Comparison of ENCODE assay signal across 8 cellular contexts in genomic region chr10:3785251-3785848, GRCh38. TPM values are rescaled to one million over a fixed set of nuclear protein-coding genes. Genes with fewer than 3 reads are reported as not detected.
DNase-seq lines count a peak whose midpoint lies in the region; ATAC-seq and TF ChIP-seq lines count a peak whose summit lies in the region.

No MANE protein-coding gene starts in this region.

- TF ChIP-seq CTCF in heart left ventricle (IDR thresholded peaks at IDR 0.05) (peak in 1 of 12 donors; percentile 21), upper lobe of left lung (IDR thresholded peaks at IDR 0.05) (peak in 4 of 6 experiments; percentile 33 to 45 (median 37))

- H3K9me3 ChIP-seq in heart left ventricle, result peaks cover 0 to 19% (median 6%) of the 10 kb centered on the region in 12 donors
- H3K9me3 ChIP-seq in upper lobe of left lung, result peaks cover 0 to 3% (median 0%) of the 10 kb centered on the region in 4 donors

- DNase-seq in NCI-H1436 treated with DMSO at 0.1 percent for 48 hours (lab: John Stamatoyannopoulos, UW), result peak; percentile 87
- peak; percentile 93 for DNase-seq in SW480 (ENCODE audit: low spot score)
- peak; percentile 99 to 100 (median 99) for DNase-seq in heart left ventricle
- peak; percentile 100 for DNase-seq in posterior vena cava (ENCODE audit: low spot score)
- DNase-seq in upper lobe of left lung, result peak; percentile 98 to 99

- H3K4me3 ChIP-seq in heart left ventricle (peak overlapping the region; percentile 66 to 100 (median 96)), upper lobe of left lung (peak overlapping the region; percentile 65 to 91 (median 78))

- WGBS in adipose tissue, 3 donors, result 0 to 1% (median 1%) methylated on average over 38 to 76 of the region's 76 CpGs
- 0 to 1% (median 0%) methylated on average over 15 to 76 of the region's 76 CpGs for WGBS in heart left ventricle, 4 donors
- WGBS in upper lobe of left lung, 2 donors, result 2% methylated on average over 11 to 13 of the region's 76 CpGs

- TF ChIP-seq EP300 in upper lobe of left lung (IDR thresholded peaks at IDR 0.05), result peak in 1 of 4 donors; percentile 91

- H3K36me3 ChIP-seq in heart left ventricle, result peaks cover 0 to 23% (median 17%) of the 10 kb centered on the region in 9 donors
- H3K36me3 ChIP-seq in upper lobe of left lung, result peaks cover 8 to 23% (median 15%) of the 10 kb centered on the region in 4 donors

- peak; percentile 77 for ATAC-seq in HG02870 (IDR thresholded peaks at IDR 0.05; ENCODE audit: unreplicated experiment)
- ATAC-seq in heart left ventricle, result peak; percentile 80 to 91 (median 82)
- peak; percentile 85 to 96 for ATAC-seq in upper lobe of left lung (ENCODE audit: low FRiP score in 2 of 2)

- intact Hi-C loops in heart left ventricle (cut with DNase I), result loop anchor here (1.0 to 10.0 kb wide), 24 partner anchors 19 to 979 kb away; no protein-coding TSS in a partner anchor
- intact Hi-C loops in posterior vena cava (cut with DNase I), result loop anchor here (10.0 kb wide), 1 partner anchor 459 kb away; no protein-coding TSS in a partner anchor

- no peaks in the 10 kb centered on the region for H3K27me3 ChIP-seq in heart left ventricle
- no peaks in the 10 kb centered on the region for H3K27me3 ChIP-seq in upper lobe of left lung

- H3K4me1 ChIP-seq in heart left ventricle (peaks cover 0 to 35% (median 20%) of the 10 kb centered on the region in 12 donors), upper lobe of left lung (peaks cover 9 to 21% (median 15%) of the 10 kb centered on the region in 4 donors)

- TF ChIP-seq POLR2A in GM15510 (IDR thresholded peaks at IDR 0.05; ENCODE audit: borderline replicate concordance, extremely low read depth, insufficient read length) (peak; percentile 100), heart left ventricle (IDR thresholded peaks at IDR 0.05) (peak; percentile 99 to 100), upper lobe of left lung (IDR thresholded peaks at IDR 0.05) (peak; percentile 97 to 100 (median 100))

- H3K27ac ChIP-seq in adipose tissue (ENCODE audit: low read depth, low read length) (peak overlapping the region; percentile 100), heart left ventricle (peak overlapping the region; percentile 98 to 100 (median 100)), upper lobe of left lung (peak overlapping the region; percentile 100)

RNA-seq across cellular contexts. Expression of gene KLF6, which starts 0.3 kb away (rescaled TPM):
- polyA plus RNA-seq in adipose tissue (100 to 1,000 TPM in 1 of 3 donors, 10 to 100 TPM in 2; 66.9 to 325 (median 73.8) TPM), heart left ventricle (10 to 100 TPM; 15.2 to 66.2 TPM)
- total RNA-seq in heart left ventricle (100 to 1,000 TPM in 1 of 9 donors, 10 to 100 TPM in 8; 22.6 to 106 (median 52.2) TPM), posterior vena cava (100 to 1,000 TPM; 183 to 493 TPM), upper lobe of left lung (100 to 1,000 TPM; 164 to 439 (median 249) TPM)

Comparison
In these comparisons a context has a peak if more than half of its experiments do, and no peak if none do; other contexts are left out.
1. Peak in every context shown above with its lines: DNase-seq, ATAC-seq, H3K4me3 ChIP-seq and H3K27ac ChIP-seq.